ENCODE assay signal across 25 cellular contexts in genomic region chr20:46618316-46619110, GRCh38. TPM values are rescaled to one million over a fixed set of nuclear protein-coding genes. Genes with fewer than 3 reads are reported as not detected.
"Had no signal": no experiment of that assay in that cellular context is flagged by ENCODE, and none has a peak within 500 bp of the region (broad histone marks: within the 10 kb centered on the region; RNA-seq: fewer than 3 reads in every experiment).

No MANE protein-coding gene starts in this region.

- H3K4me1 Mint-ChIP-seq: activated B cell treated with CpG ODN at 0.5 μM for 24 hours; activated CD4-positive, alpha-beta T cell treated with anti-CD3 and anti-CD28 coated beads, Interleukin-2, amount 10 ng/mL, durations not matched to agents 24 days and 14 days; activated naive CD8-positive, alpha-beta T cell treated with anti-CD3 and anti-CD28 coated beads, Interleukin-2, amount 10 ng/mL, durations not matched to agents 7 days and 5 days had no signal

- H3K4me1 ChIP-seq: adrenal gland had no signal

- H3K9me3 Mint-ChIP-seq: activated T-cell treated with anti-CD3 and anti-CD28 coated beads, Interleukin-2, amount 50 U/mL, for 72 hours; activated T-helper 2 cell treated with anti-CD3 and anti-CD28 coated beads, Interferon-gamma antibody, Interleukin-2, Interleukin-4, amounts not matched to agents 10 μg/mL and 5 μg/mL and 100 μg/mL, durations not matched to agents 14 hours and 24 hours and 36 hours; T-helper 1 cell treated with Interleukin-12 subunit alpha and Interleukin-12 subunit beta and Interleukin-4 antibody, amounts not matched to agents 30 μg/mL and 1 μg/mL, for 36 hours had no signal

- H3K4me3 ChIP-seq: adrenal gland, MG63 had no signal

- H3K27ac Mint-ChIP-seq: activated B cell treated with CpG ODN at 0.5 μM for 24 hours; activated CD4-positive, alpha-beta memory T cell treated with anti-CD3 and anti-CD28 coated beads for 36 hours; activated CD4-positive, alpha-beta T cell treated with anti-CD3 and anti-CD28 coated beads, Interleukin-2, amount 10 ng/mL, durations not matched to agents 24 days and 14 days; activated naive CD8-positive, alpha-beta T cell treated with anti-CD3 and anti-CD28 coated beads, Interleukin-2, amount 10 ng/mL, durations not matched to agents 7 days and 5 days; activated T-cell treated with anti-CD3 and anti-CD28 coated beads, Interleukin-2, amount 50 U/mL, for 72 hours; activated T-helper 2 cell treated with anti-CD3 and anti-CD28 coated beads, Interferon-gamma antibody, Interleukin-2, Interleukin-4, amounts not matched to agents 10 μg/mL and 5 μg/mL and 100 μg/mL, durations not matched to agents 14 hours and 24 hours and 36 hours; T-helper 1 cell treated with Interleukin-12 subunit alpha and Interleukin-12 subunit beta and Interleukin-4 antibody, amounts not matched to agents 30 μg/mL and 1 μg/mL, for 36 hours had no signal

- ATAC-seq: activated T-cell treated with anti-CD3 and anti-CD28 coated beads, Interleukin-2, amount 50 U/mL, for 72 hours had no signal

- H3K27me3 ChIP-seq: adrenal gland, MG63 had no signal

- DNase-seq: activated B cell treated with CpG ODN at 0.5 μM for 24 hours; activated CD4-positive, alpha-beta memory T cell treated with anti-CD3 and anti-CD28 coated beads for 36 hours; activated CD4-positive, alpha-beta T cell treated with anti-CD3 and anti-CD28 coated beads for 1 hour; activated CD4-positive, alpha-beta T cell treated with anti-CD3 and anti-CD28 coated beads, Interleukin-2, amount 10 ng/mL, durations not matched to agents 24 days and 14 days; activated gamma-delta T cell treated with Interleukin-2 at 50 U/mL for 16 hours; activated naive CD4-positive, alpha-beta T cell treated with anti-CD3 and anti-CD28 coated beads, Interleukin-2, amount 50 U/mL, for 16 hours; activated naive CD8-positive, alpha-beta T cell treated with anti-CD3 and anti-CD28 coated beads, Interleukin-2, amount 10 ng/mL, durations not matched to agents 7 days and 5 days; activated T-cell treated with anti-CD3 and anti-CD28 coated beads, Interleukin-2, amount 50 U/mL, for 72 hours; adrenal gland; anterior cingulate cortex; cerebellar nuclear complex; MG63; MV-4-11; NCI-H1092 treated with DMSO at 0.1 percent for 48 hours; NCI-H1417 treated with DMSO at 0.1 percent for 48 hours; NCI-H1694; NCI-H2029; NCI-H2107; NCI-H2171 treated with DMSO at 0.1 percent for 48 hours; NCI-H345; NCI-H510A; NCI-H526 treated with DMSO at 0.1 percent for 48 hours; SHP77 treated with DMSO at 0.1 percent for 48 hours had no signal

- H3K36me3 ChIP-seq: adrenal gland, MG63 had no signal

- H3K27ac ChIP-seq: adrenal gland had no signal

- H3K36me3 Mint-ChIP-seq: activated CD4-positive, alpha-beta memory T cell treated with anti-CD3 and anti-CD28 coated beads for 36 hours; activated naive CD8-positive, alpha-beta T cell treated with anti-CD3 and anti-CD28 coated beads, Interleukin-2, amount 10 ng/mL, durations not matched to agents 7 days and 5 days had no signal

- H3K9me3 ChIP-seq: adrenal gland, MG63 had no signal

- H3K4me3 Mint-ChIP-seq: activated B cell treated with CpG ODN at 0.5 μM for 24 hours; activated CD4-positive, alpha-beta memory T cell treated with anti-CD3 and anti-CD28 coated beads for 36 hours; activated CD4-positive, alpha-beta T cell treated with anti-CD3 and anti-CD28 coated beads, Interleukin-2, amount 10 ng/mL, durations not matched to agents 24 days and 14 days; activated naive CD8-positive, alpha-beta T cell treated with anti-CD3 and anti-CD28 coated beads, Interleukin-2, amount 10 ng/mL, durations not matched to agents 7 days and 5 days; activated T-cell treated with anti-CD3 and anti-CD28 coated beads, Interleukin-2, amount 50 U/mL, for 72 hours; T-helper 1 cell treated with Interleukin-12 subunit alpha and Interleukin-12 subunit beta and Interleukin-4 antibody, amounts not matched to agents 30 μg/mL and 1 μg/mL, for 36 hours had no signal

RNA-seq across cellular contexts. Expression of gene SLC13A3, which starts 32.7 kb away (rescaled TPM):
- total RNA-seq: activated CD4-positive, alpha-beta T cell treated with anti-CD3 and anti-CD28 coated beads, Interleukin-2, amount 10 ng/mL, durations not matched to agents 24 days and 14 days; activated T-helper 2 cell treated with anti-CD3 and anti-CD28 coated beads, Interferon-gamma antibody, Interleukin-2, Interleukin-4, amounts not matched to agents 10 μg/mL and 5 μg/mL and 100 μg/mL, durations not matched to agents 14 hours and 24 hours and 36 hours had no signal
